In genomic region chr5:52794519-52794918, GRCh38 we compare ENCODE assay signal across 18 cellular contexts. TPM values are rescaled to one million over a fixed set of nuclear protein-coding genes. Genes with fewer than 3 reads are reported as not detected.
DNase-seq lines count a peak whose midpoint lies in the region; ATAC-seq and TF ChIP-seq lines count a peak whose summit lies in the region.
"Had no signal": no experiment of that assay in that cellular context is flagged by ENCODE, and none has a peak within 500 bp of the region (broad histone marks: within the 10 kb centered on the region; RNA-seq: fewer than 3 reads in every experiment).

No MANE protein-coding gene starts in this region.

- intact Hi-C loops in transverse colon (cut with DNase I; ENCODE audit: low total_unique reads): no loop called here

- TF ChIP-seq POLR2A in transverse colon (IDR thresholded peaks at IDR 0.05): no peak

- no peak for TF ChIP-seq EP300 in transverse colon (IDR thresholded peaks at IDR 0.05; ENCODE audit: low read depth)

- no peaks in the 10 kb centered on the region for H3K27me3 ChIP-seq in liver (ENCODE audit: control insufficient read depth in 4 of 4, insufficient read depth in 4 of 4, low read length in 3 of 4)
- no peaks in the 10 kb centered on the region for H3K27me3 ChIP-seq in transverse colon
- H3K27me3 ChIP-seq: heart left ventricle had no signal

- no peak for ATAC-seq in SK-N-SH treated with all-trans-retinoic acid at 6 μM for 48 hours
- ATAC-seq in GM21619 (IDR thresholded peaks at IDR 0.05; ENCODE audit: unreplicated experiment): no peak
- no peak for ATAC-seq in GM19463 (IDR thresholded peaks at IDR 0.05; ENCODE audit: unreplicated experiment)
- ATAC-seq: activated CD4-positive, alpha-beta T cell treated with anti-CD3 and anti-CD28 coated beads for 36 hours; activated naive CD4-positive, alpha-beta T cell treated with anti-CD3 and anti-CD28 coated beads, Interleukin-2, amount 50 U/mL, for 72 hours; effector memory CD8-positive, alpha-beta T cell; heart left ventricle; Right ventricle myocardium inferior had no signal

- no peak for TF ChIP-seq CTCF in coronary artery (IDR thresholded peaks at IDR 0.05)
- no peak for TF ChIP-seq CTCF in liver (IDR thresholded peaks at IDR 0.05; ENCODE audit: low read depth, low read length, missing input control)
- no peak for TF ChIP-seq CTCF in transverse colon (IDR thresholded peaks at IDR 0.05)

- 15% methylated on average over 1 of the region's 1 CpG for WGBS in liver
- WGBS in transverse colon (ENCODE audit: low coverage in 1 of 2), 2 donors: 58 to 62% methylated on average over 1 of the region's 1 CpG

- H3K4me1 ChIP-seq in liver (ENCODE audit: control insufficient read depth in 4 of 4, insufficient read depth in 4 of 4, low read length in 3 of 4) (peaks cover 8 to 69% (median 49%) of the 10 kb centered on the region in 4 donors), transverse colon (peaks cover 4 to 68% (median 38%) of the 10 kb centered on the region in 4 donors)

- H3K27ac ChIP-seq in coronary artery (peak overlapping the region; percentile 42 to 87), liver (ENCODE audit: low read depth in 1 of 2, low read length in 2 of 2) (peak overlapping the region; percentile 65 to 72), transverse colon (peak overlapping the region; percentile 89 to 98 (median 93))
- H3K27ac ChIP-seq: lower lobe of right lung had no signal

- peaks cover 0 to 6% (median 0%) of the 10 kb centered on the region in 4 donors for H3K36me3 ChIP-seq in liver (ENCODE audit: control insufficient read depth in 4 of 4, insufficient read depth in 3 of 4, low read depth in 1 of 4, low read length in 3 of 4)
- no peaks in the 10 kb centered on the region for H3K36me3 ChIP-seq in transverse colon
- H3K36me3 ChIP-seq: lower lobe of right lung had no signal

- in situ Hi-C loops in transverse colon (cut with MboI; ENCODE audit: low pct_ligation_motif_present in 1 of 4, low pct_unique_long_range_greater_than_20kb in 1 of 4, low sequenced_read_pairs in 3 of 4): loop anchor here in 3 of 4 donors (25.0 kb wide), 2 partner anchors 118 to 293 kb away; no protein-coding TSS in a partner anchor

- H3K9ac ChIP-seq in liver (ENCODE audit: low read depth in 1 of 2, low read length in 2 of 2): peak overlapping the region in 1 of 2 donors; percentile 27

- H3K9me3 ChIP-seq in liver (ENCODE audit: control insufficient read depth in 4 of 4, low read length in 3 of 4): no peaks in the 10 kb centered on the region
- no peaks in the 10 kb centered on the region for H3K9me3 ChIP-seq in transverse colon
- H3K9me3 ChIP-seq: heart left ventricle, lower lobe of right lung had no signal

- TF ChIP-seq RAD21 in liver (IDR thresholded peaks at IDR 0.05): peak in 1 of 2 donors; percentile 30

- H3K4me3 ChIP-seq in coronary artery (no peak overlapping the region), liver (ENCODE audit: low read depth in 1 of 3, low read length in 3 of 3) (no peak overlapping the region), transverse colon (no peak overlapping the region)
- H3K4me3 ChIP-seq: heart left ventricle, lower lobe of right lung had no signal

- peak; percentile 81 for DNase-seq in HCEC 1CT
- no peak for DNase-seq in coronary artery (ENCODE audit: low spot score)
- DNase-seq in transverse colon: no peak
- DNase-seq: activated CD4-positive, alpha-beta T cell treated with anti-CD3 and anti-CD28 coated beads for 36 hours; CD8-positive, alpha-beta memory T cell; effector memory CD8-positive, alpha-beta T cell; heart left ventricle; lower lobe of right lung; NCI-H1417 treated with DMSO at 0.1 percent for 48 hours; NCI-H2171; retina; stimulated activated CD4-positive, alpha-beta T cell treated with anti-CD3 and anti-CD28 coated beads, Interleukin-15, amount 100 ng/mL, for 24 hours had no signal

TF ChIP-seq in liver, 16 proteins besides CTCF, POLR2A, EP300 and RAD21 (continues in another document):
- TF ChIP-seq HNF4G (IDR thresholded peaks at IDR 0.05) (no peak), ATF3 (IDR thresholded peaks at IDR 0.05) (peak; percentile 70), SP1 (IDR thresholded peaks at IDR 0.05) (peak; percentile 65), RXRA (IDR thresholded peaks at IDR 0.05) (peak; percentile 67 to 73), ZBTB33 (IDR thresholded peaks at IDR 0.05) (peak; percentile 38), MAX (IDR thresholded peaks at IDR 0.05) (no peak)

TF ChIP-seq in SK-N-SH treated with all-trans-retinoic acid at 6 μM for 48 hours, 23 proteins besides CTCF, POLR2A, EP300 and RAD21 (continues in another document):
- TF ChIP-seq TOX (CRISPR knock-in tag; IDR thresholded peaks at IDR 0.05; ENCODE audit: borderline replicate concordance) (no peak), RARB (CRISPR knock-in tag; IDR thresholded peaks at IDR 0.05) (no peak), ZC3H10 (CRISPR knock-in tag; IDR thresholded peaks at IDR 0.05) (no peak), POU6F1 (CRISPR knock-in tag; IDR thresholded peaks at IDR 0.05; ENCODE audit: borderline replicate concordance, low read depth) (no peak), BACH2 (CRISPR knock-in tag; IDR thresholded peaks at IDR 0.05; ENCODE audit: borderline replicate concordance) (no peak), SNAI2 (CRISPR knock-in tag; IDR thresholded peaks at IDR 0.05) (no peak), ZNF70 (CRISPR knock-in tag; IDR thresholded peaks at IDR 0.05) (no peak), CREB5 (CRISPR knock-in tag; IDR thresholded peaks at IDR 0.05; ENCODE audit: low read depth) (no peak), ESRRG (CRISPR knock-in tag; IDR thresholded peaks at IDR 0.05) (no peak), CSRNP3 (CRISPR knock-in tag; IDR thresholded peaks at IDR 0.05) (no peak), CSDC2 (CRISPR knock-in tag; IDR thresholded peaks at IDR 0.05) (no peak), GLIS3 (CRISPR knock-in tag; IDR thresholded peaks at IDR 0.05) (no peak), OSR1 (CRISPR knock-in tag; IDR thresholded peaks at IDR 0.05) (no peak), ISL1 (CRISPR knock-in tag; IDR thresholded peaks at IDR 0.05) (no peak), ZFP3 (CRISPR knock-in tag; IDR thresholded peaks at IDR 0.05) (no peak), ARNTL (CRISPR knock-in tag; IDR thresholded peaks at IDR 0.05; ENCODE audit: borderline replicate concordance, low read depth) (no peak), ZNF565 (CRISPR knock-in tag; conservative IDR thresholded peaks at IDR 0.05; ENCODE audit: low read depth) (no peak), PATZ1 (CRISPR knock-in tag; IDR thresholded peaks at IDR 0.05; ENCODE audit: borderline replicate concordance) (no peak)

RNA-seq across cellular contexts. Expression of gene ITGA1, which starts 6.8 kb away (rescaled TPM):
- 100 to 1,000 TPM in 1 of 2 donors, 10 to 100 TPM in 1; 47.0 to 187 TPM for total RNA-seq in liver
- 10 to 100 TPM; 24.2 to 50.1 TPM for polyA plus RNA-seq in liver
- 10 to 100 TPM; 42.6 to 83.2 (median 48.0) TPM for total RNA-seq in transverse colon

RNA-seq across cellular contexts. Expression of gene PELO, which starts 6.8 kb away (rescaled TPM):
- total RNA-seq in liver (10 to 100 TPM; 10.1 to 21.9 TPM), transverse colon (10 to 100 TPM; 10.1 to 62.3 (median 16.8) TPM)
- polyA plus RNA-seq in liver: 10 to 100 TPM; 11.0 to 24.6 TPM
